1 cellular context compared by ENCODE assay signal in genomic region chr14:24307156-24307574, GRCh38.
A peak's percentile ranks its signal among the peaks of the same experiment; 100 is the strongest.
TF ChIP-seq lines count a peak whose summit lies in the region.

No MANE protein-coding gene starts in this region.

TF ChIP-seq in HepG2, 621 proteins besides CTCF, POLR2A, EP300 and RAD21 (continued from another document and continues in another):
- no peak for TF ChIP-seq SNAPC4 (CRISPR knock-in tag; IDR thresholded peaks at IDR 0.05)
- TF ChIP-seq SMAD9 (CRISPR knock-in tag; IDR thresholded peaks at IDR 0.05): peak; percentile 51; the same call in 1 of the 2 replicates
- TF ChIP-seq MXD3 (CRISPR knock-in tag; IDR thresholded peaks at IDR 0.05): peak; percentile 16; the same call in 1 of the 2 replicates
- TF ChIP-seq ZBTB4 (CRISPR knock-in tag; IDR thresholded peaks at IDR 0.05; ENCODE audit: borderline replicate concordance): peak; percentile 98
- TF ChIP-seq AKAP8 (CRISPR knock-in tag; IDR thresholded peaks at IDR 0.05): peak; percentile 55; the same call in 1 of the 2 replicates
- TF ChIP-seq SRSF9 (IDR thresholded peaks at IDR 0.05; ENCODE audit: borderline replicate concordance, insufficient read depth, low read depth, low read length, poor library complexity, severe bottlenecking): no peak
- TF ChIP-seq ZFP36L1 (CRISPR knock-in tag; IDR thresholded peaks at IDR 0.05): no peak
- peak; percentile 38; the same call in 1 of the 2 replicates for TF ChIP-seq NFAT5 (CRISPR knock-in tag; IDR thresholded peaks at IDR 0.05)
- TF ChIP-seq STAT6 (CRISPR knock-in tag; IDR thresholded peaks at IDR 0.05; ENCODE audit: borderline replicate concordance): 0 out of 2 replicates have a peak, but pooled peaks have one; percentile 59
- TF ChIP-seq NONO (IDR thresholded peaks at IDR 0.05): no peak
- no peak for TF ChIP-seq NONO (CRISPR knock-in tag; conservative IDR thresholded peaks at IDR 0.05)
- 0 out of 2 replicates have a peak, but pooled peaks have one; percentile 13 for TF ChIP-seq FLYWCH1 (CRISPR knock-in tag; IDR thresholded peaks at IDR 0.05)
- 0 out of 2 replicates have a peak, but pooled peaks have one; percentile 40 for TF ChIP-seq TFDP2 (CRISPR knock-in tag; IDR thresholded peaks at IDR 0.05)
- TF ChIP-seq BRD4 (CRISPR knock-in tag; IDR thresholded peaks at IDR 0.05): 0 out of 2 replicates have a peak, but pooled peaks have one; percentile 59
- TF ChIP-seq ZNF10 (CRISPR knock-in tag; IDR thresholded peaks at IDR 0.05; ENCODE audit: borderline replicate concordance, low read depth): peak; percentile 78; the same call in 1 of the 2 replicates
- TF ChIP-seq ZIK1 (CRISPR knock-in tag; IDR thresholded peaks at IDR 0.05; ENCODE audit: borderline replicate concordance, low read depth): no peak
- no peak; the same call in 1 of the 2 replicates for TF ChIP-seq SP4 (CRISPR knock-in tag; IDR thresholded peaks at IDR 0.05)
- no peak for TF ChIP-seq TFAP4 (IDR thresholded peaks at IDR 0.05; ENCODE audit: borderline replicate concordance, low read depth)
- no peak for TF ChIP-seq ZNF552 (CRISPR knock-in tag; IDR thresholded peaks at IDR 0.05; ENCODE audit: borderline replicate concordance)
- TF ChIP-seq EED (CRISPR knock-in tag; IDR thresholded peaks at IDR 0.05): peak; percentile 99; the same call in 1 of the 2 replicates
- no peak for TF ChIP-seq FOXM1 (CRISPR knock-in tag; IDR thresholded peaks at IDR 0.05)
- no peak for TF ChIP-seq ZNF574 (CRISPR knock-in tag; IDR thresholded peaks at IDR 0.05)
- no peak for TF ChIP-seq ZNF562 (CRISPR knock-in tag; IDR thresholded peaks at IDR 0.05; ENCODE audit: borderline replicate concordance)
- TF ChIP-seq ZNF607 (CRISPR knock-in tag; IDR thresholded peaks at IDR 0.05; ENCODE audit: borderline replicate concordance): no peak
- no peak for TF ChIP-seq ETV5 (CRISPR knock-in tag; IDR thresholded peaks at IDR 0.05; ENCODE audit: borderline replicate concordance)
- TF ChIP-seq ARID3A (IDR thresholded peaks at IDR 0.05; ENCODE audit: low read depth, low read length): peak; percentile 23; the same call in 1 of the 2 replicates
- TF ChIP-seq ZNF766 (CRISPR knock-in tag; IDR thresholded peaks at IDR 0.05; ENCODE audit: borderline replicate concordance): 0 out of 2 replicates have a peak, but pooled peaks have one; percentile 21
